21 cellular contexts compared by ENCODE assay signal in genomic region chr4:122889726-122890125, GRCh38. TPM values are rescaled to one million over a fixed set of nuclear protein-coding genes. Genes with fewer than 3 reads are reported as not detected.
A peak's percentile ranks its signal among the peaks of the same experiment; 100 is the strongest.
DNase-seq lines count a peak whose midpoint lies in the region; ATAC-seq, FAIRE-seq and TF ChIP-seq lines count a peak whose summit lies in the region.
"Had no signal": no experiment of that assay in that cellular context is flagged by ENCODE, and none has a peak within 500 bp of the region (broad histone marks: within the 10 kb centered on the region; RNA-seq: fewer than 3 reads in every experiment).

No MANE protein-coding gene starts in this region.

- intact Hi-C loops in left cardiac atrium (cut with DNase I): no loop called here
- intact Hi-C loops in Right ventricle myocardium superior (cut with DNase I): no loop called here
- intact Hi-C loops in uterus (cut with DNase I; ENCODE audit: low total_unique reads): no loop called here

- H3K4me2 ChIP-seq in keratinocyte (ENCODE audit: control insufficient read depth, extremely low read depth, insufficient read depth, low read depth, low read length): peak overlapping the region; percentile 34
- H3K4me2 ChIP-seq: BLaER1 treated with 17β-estradiol and CSF1 and Interleukin-3, amounts not matched to agents 10 nM and 100 nM had no signal

- H4K20me1 ChIP-seq in keratinocyte (ENCODE audit: control insufficient read depth, extremely low read depth, insufficient read depth, low read length): no peaks in the 10 kb centered on the region
- H4K20me1 ChIP-seq: BLaER1 treated with 17β-estradiol and CSF1 and Interleukin-3, amounts not matched to agents 10 nM and 100 nM had no signal

- CTCF ChIA-PET in RWPE1 (lab: Yijun Ruan, JAX): interaction anchor here (0.7 to 0.8 kb wide), 2 partner anchors 15 to 28 kb away, joined by 3 to 6 read pairs; no protein-coding TSS in a partner anchor

- H3K9ac ChIP-seq in keratinocyte (ENCODE audit: control insufficient read depth, extremely low read depth, insufficient read depth, low read length): no peak overlapping the region
- H3K9ac ChIP-seq: BLaER1 treated with 17β-estradiol and CSF1 and Interleukin-3, amounts not matched to agents 10 nM and 100 nM had no signal

- H2AFZ ChIP-seq in keratinocyte (ENCODE audit: control insufficient read depth, low read length): no peak overlapping the region

- DNase-seq in left cardiac atrium (peak; percentile 25), Right ventricle myocardium superior (no peak), RWPE1 (ENCODE audit: low spot score) (peak; percentile 29), keratinocyte (ENCODE audit: low read depth, low spot score) (no peak), uterus (no peak), DMS153 treated with DMSO at 0.1 percent for 48 hours (lab: John Stamatoyannopoulos, UW; ENCODE audit: unreplicated experiment) (no peak), NCI-H748 treated with DMSO at 0.1 percent for 48 hours (lab: John Stamatoyannopoulos, UW) (no peak), SW 1271 (lab: John Stamatoyannopoulos, UW) (no peak)
- DNase-seq: activated CD8-positive, alpha-beta T cell treated with anti-CD3 and anti-CD28 coated beads for 36 hours; activated T-cell treated with anti-CD3 and anti-CD28 coated beads, Interleukin-2, amount 50 U/mL, for 48 hours; DMS153; heart right ventricle; NCI-H187 treated with DMSO at 0.1 percent for 48 hours; NCI-H446; psoas muscle; SHP77; stimulated activated CD4-positive, alpha-beta T cell treated with anti-CD3 and anti-CD28 coated beads, Interleukin-12 subunit alpha, Interleukin-12 subunit beta, amount 100 ng/mL, for 4 hours had no signal

- no peak for TF ChIP-seq POLR2A in uterus (IDR thresholded peaks at IDR 0.05)

- H3K9me1 ChIP-seq in keratinocyte (ENCODE audit: control insufficient read depth, extremely low read depth, insufficient read depth, low read length): no peaks in the 10 kb centered on the region

- POLR2A ChIA-PET in RWPE1 (lab: Yijun Ruan, JAX; ENCODE audit: low non-redundant PET): no interaction called here

- peaks cover 17% of the 10 kb centered on the region for H3K4me1 ChIP-seq in keratinocyte (ENCODE audit: control insufficient read depth, extremely low read depth, insufficient read depth, low read length)
- H3K4me1 ChIP-seq in uterus: no peaks in the 10 kb centered on the region
- H3K4me1 ChIP-seq: BLaER1 treated with 17β-estradiol and CSF1 and Interleukin-3, amounts not matched to agents 10 nM and 100 nM; psoas muscle had no signal

- peak; percentile 29 for FAIRE-seq in keratinocyte (lab: Jason Lieb, UNC)

- H3K36me3 ChIP-seq in keratinocyte (ENCODE audit: control insufficient read depth in 2 of 2, extremely low read depth in 1 of 2, insufficient read depth in 2 of 2, low read length in 2 of 2) (no peaks in the 10 kb centered on the region), uterus (no peaks in the 10 kb centered on the region)

- ATAC-seq in left cardiac atrium: peak in 1 of 2 donors; percentile 27
- ATAC-seq in Right ventricle myocardium superior (ENCODE audit: poor library complexity): no peak
- ATAC-seq: activated CD8-positive, alpha-beta T cell treated with anti-CD3 and anti-CD28 coated beads for 36 hours; natural killer cell treated with Interleukin-12 subunit alpha and Interleukin-12 subunit beta and Interleukin-15 and Interleukin-18, amount 100 ng/mL, for 72 hours; psoas muscle; WTC11 had no signal

- dilution Hi-C loops in keratinocyte (cut with MboI; ENCODE audit: extremely low pct_ligation_motif_present, low sequenced_read_pairs): no loop called here

- no peaks in the 10 kb centered on the region for H3K9me3 ChIP-seq in keratinocyte (ENCODE audit: control insufficient read depth, low read depth, low read length)
- H3K9me3 ChIP-seq in uterus: no peaks in the 10 kb centered on the region
- H3K9me3 ChIP-seq: BLaER1 treated with 17β-estradiol and CSF1 and Interleukin-3, amounts not matched to agents 10 nM and 100 nM; esophagus muscularis mucosa; heart right ventricle; psoas muscle had no signal

- H3K27me3 ChIP-seq in keratinocyte (ENCODE audit: control insufficient read depth, extremely low read depth, insufficient read depth, low read length): no peaks in the 10 kb centered on the region
- no peaks in the 10 kb centered on the region for H3K27me3 ChIP-seq in uterus
- H3K27me3 ChIP-seq: BLaER1 treated with 17β-estradiol and CSF1 and Interleukin-3, amounts not matched to agents 10 nM and 100 nM; esophagus muscularis mucosa; heart right ventricle had no signal

- H3K4me3 ChIP-seq in keratinocyte (ENCODE audit: control insufficient read depth in 2 of 3, extremely low read depth in 1 of 3, insufficient read depth in 2 of 3, low read depth in 1 of 3, low read length in 3 of 3) (no peak overlapping the region), uterus (peak overlapping the region in 1 of 2 donors; percentile 3)
- H3K4me3 ChIP-seq: BLaER1 treated with 17β-estradiol and CSF1 and Interleukin-3, amounts not matched to agents 10 nM and 100 nM; esophagus muscularis mucosa; heart right ventricle; psoas muscle had no signal

- H3K27ac ChIP-seq in RWPE1: no peak overlapping the region
- peak overlapping the region; percentile 80 for H3K27ac ChIP-seq in keratinocyte (ENCODE audit: control insufficient read depth, insufficient read depth, low read length)
- peak overlapping the region; percentile 27 to 67 for H3K27ac ChIP-seq in uterus
- H3K27ac ChIP-seq: BLaER1 treated with 17β-estradiol and CSF1 and Interleukin-3, amounts not matched to agents 10 nM and 100 nM; esophagus muscularis mucosa; psoas muscle had no signal

- no peaks in the 10 kb centered on the region for H3K79me2 ChIP-seq in keratinocyte (ENCODE audit: control insufficient read depth, insufficient read depth, low read length)

- TF ChIP-seq CTCF in RWPE1 (conservative IDR thresholded peaks at IDR 0.05; ENCODE audit: low read depth) (no peak), keratinocyte (optimal IDR thresholded peaks at IDR 0.05 in 1 of 3, IDR thresholded peaks at IDR 0.05 in 1 of 3, conservative IDR thresholded peaks at IDR 0.05 in 1 of 3; ENCODE audit: extremely low read depth in 1 of 3, insufficient read depth in 2 of 3, low read length in 3 of 3) (no peak), uterus (IDR thresholded peaks at IDR 0.05) (no peak)

RNA-seq across cellular contexts. Expression of gene NUDT6, which starts 32.7 kb away (rescaled TPM):
- total RNA-seq in left cardiac atrium (1 to 10 TPM; 9.1 to 9.2 TPM), Right ventricle myocardium superior (16.1 TPM), uterus (10 to 100 TPM in 2 of 4 donors, 1 to 10 TPM in 2; 6.9 to 29.4 (median 11.6) TPM)
- 4.6 to 6.9 TPM (median 5.8 TPM) in 3 replicates for polyA plus RNA-seq in keratinocyte
- polyA plus RNA-seq in keratinocyte (2011; ENCODE audit: low read depth): 7.6 TPM
- polyA plus RNA-seq in keratinocyte (2011; cell fraction: cytosol; rRNA removed): 4.0 and 5.5 TPM in 2 replicates
- 6.9 and 7.0 TPM in 2 replicates for polyA plus RNA-seq in keratinocyte (2011; cell fraction: nucleus; rRNA removed)
- polyA plus RNA-seq in keratinocyte (2012; ENCODE audit: low replicate concordance): 2.9 and 5.3 TPM in 2 replicates
- 1.0 to 2.1 TPM (median 2.0 TPM) in 3 replicates for polyA minus RNA-seq in keratinocyte
- 3.3 TPM for polyA minus RNA-seq in keratinocyte (2011; cell fraction: cytosol; rRNA and poly(A)+ RNA removed)
- 1.6 and 1.8 TPM in 2 replicates for polyA minus RNA-seq in keratinocyte (2011; cell fraction: nucleus; rRNA and poly(A)+ RNA removed)

Comparison
In these comparisons a context has a peak if more than half of its experiments do, and no peak if none do; other contexts are left out.
1. DNase-seq: peak in left cardiac atrium (single experiment) and RWPE1 (single experiment); none in Right ventricle myocardium superior (single experiment), keratinocyte (single experiment), uterus (0 of 2), DMS153 treated with DMSO at 0.1 percent for 48 hours (single experiment), NCI-H748 treated with DMSO at 0.1 percent for 48 hours (single experiment) and SW 1271 (0 of 2).